ENCODE assay signal across 9 cellular contexts in genomic region chr10:30645340-30645827, GRCh38. TPM values are rescaled to one million over a fixed set of nuclear protein-coding genes. Genes with fewer than 3 reads are reported as not detected.
DNase-seq lines count a peak whose midpoint lies in the region; ATAC-seq and TF ChIP-seq lines count a peak whose summit lies in the region.
"Had no signal": no experiment of that assay in that cellular context is flagged by ENCODE, and none has a peak within 500 bp of the region (broad histone marks: within the 10 kb centered on the region; RNA-seq: fewer than 3 reads in every experiment).

No MANE protein-coding gene starts in this region.

- H3K27me3 ChIP-seq in left ventricle myocardium inferior (ENCODE audit: low read depth): no peaks in the 10 kb centered on the region
- H3K27me3 ChIP-seq in transverse colon: peaks cover 8% of the 10 kb centered on the region

- H3K27me3 Mint-ChIP-seq in WTC11 (ENCODE audit: low read depth): no peaks in the 10 kb centered on the region

- peaks cover 48% of the 10 kb centered on the region for H3K4me1 Mint-ChIP-seq in WTC11
- peaks cover 31% of the 10 kb centered on the region for H3K4me1 Mint-ChIP-seq in stimulated activated effector memory CD8-positive, alpha-beta T cell treated with anti-CD3 and anti-CD28 coated beads, Interleukin-12 subunit alpha, Interleukin-12 subunit beta, amount 100 ng/mL, for 72 hours

- H3K27ac ChIP-seq in left ventricle myocardium inferior (replicated peaks) (peak overlapping the region; percentile 80), transverse colon (no peak overlapping the region)

- intact Hi-C loops in left ventricle myocardium inferior (cut with micrococcal nuclease): no loop called here
- intact Hi-C loops in transverse colon (cut with DNase I; ENCODE audit: low total_unique reads): no loop called here

- no peaks in the 10 kb centered on the region for H3K9me3 Mint-ChIP-seq in WTC11
- no peaks in the 10 kb centered on the region for H3K9me3 Mint-ChIP-seq in stimulated activated effector memory CD8-positive, alpha-beta T cell treated with anti-CD3 and anti-CD28 coated beads, Interleukin-12 subunit alpha, Interleukin-12 subunit beta, amount 100 ng/mL, for 72 hours

- POLR2A ChIA-PET in WTC11 (lab: Charles Lee): no interaction called here

- H3K36me3 ChIP-seq in left ventricle myocardium inferior (no peaks in the 10 kb centered on the region), transverse colon (no peaks in the 10 kb centered on the region)
- H3K36me3 ChIP-seq: HAP-1 had no signal

- no peak for TF ChIP-seq EP300 in transverse colon (IDR thresholded peaks at IDR 0.05; ENCODE audit: low read depth)

- ATAC-seq in WTC11: peak; percentile 88
- ATAC-seq in stimulated activated effector memory CD8-positive, alpha-beta T cell treated with anti-CD3 and anti-CD28 coated beads, Interleukin-12 subunit alpha, Interleukin-12 subunit beta, amount 100 ng/mL, for 72 hours: peak; percentile 53

- TF ChIP-seq POLR2A in transverse colon (IDR thresholded peaks at IDR 0.05): no peak

- no peaks in the 10 kb centered on the region for H3K9me3 ChIP-seq in left ventricle myocardium inferior (replicated peaks)
- no peaks in the 10 kb centered on the region for H3K9me3 ChIP-seq in transverse colon
- H3K9me3 ChIP-seq: HAP-1 had no signal

- H3K27ac Mint-ChIP-seq in WTC11: no peak overlapping the region
- no peak overlapping the region for H3K27ac Mint-ChIP-seq in stimulated activated effector memory CD8-positive, alpha-beta T cell treated with anti-CD3 and anti-CD28 coated beads, Interleukin-12 subunit alpha, Interleukin-12 subunit beta, amount 100 ng/mL, for 72 hours

- in situ Hi-C loops in transverse colon (cut with MboI; ENCODE audit: low pct_ligation_motif_present in 1 of 4, low pct_unique_long_range_greater_than_20kb in 1 of 4, low sequenced_read_pairs in 3 of 4): no loop called here

- DNase-seq in activated T-cell treated with anti-CD3 and anti-CD28 coated beads for 48 hours (ENCODE audit: low read depth): peak; percentile 45
- DNase-seq in activated T-cell treated with anti-CD3 and anti-CD28 coated beads for 4 hours: no peak
- peak; percentile 35 for DNase-seq in WTC11 (ENCODE audit: low spot score)
- DNase-seq in left ventricle myocardium inferior: peak; percentile 38
- peak in 1 of 2 donors; percentile 46 for DNase-seq in stimulated activated effector memory CD8-positive, alpha-beta T cell treated with anti-CD3 and anti-CD28 coated beads, Interleukin-12 subunit alpha, Interleukin-12 subunit beta, amount 100 ng/mL, for 72 hours (ENCODE audit: low spot score in 2 of 2)
- DNase-seq in cortex of kidney (lab: John Stamatoyannopoulos, UW): no peak
- DNase-seq in activated gamma-delta T cell (lab: John Stamatoyannopoulos, UW): no peak
- no peak for DNase-seq in transverse colon

- TF ChIP-seq CTCF in WTC11 (IDR thresholded peaks at IDR 0.05) (no peak), left ventricle myocardium inferior (IDR thresholded peaks at IDR 0.05; ENCODE audit: borderline replicate concordance) (no peak), transverse colon (IDR thresholded peaks at IDR 0.05) (no peak)

- WGBS in transverse colon (ENCODE audit: low coverage in 1 of 2), 2 donors: 19% methylated on average over 13 of the region's 15 CpGs; no CpG with 5 or more reads in 1 of the 2 donors

- H3K4me3 ChIP-seq in left ventricle myocardium inferior: peak overlapping the region; percentile 38
- no peak overlapping the region for H3K4me3 ChIP-seq in transverse colon
- H3K4me3 ChIP-seq: HAP-1 had no signal

- CTCF ChIA-PET in WTC11 (lab: Charles Lee): interaction anchor here (0.7 to 1.5 kb wide), 2 partner anchors 25 to 42 kb away, joined by 3 to 6 read pairs; no protein-coding TSS in a partner anchor

- no peak overlapping the region; the same call in 1 of the 2 replicates for H3K4me3 Mint-ChIP-seq in WTC11
- H3K4me3 Mint-ChIP-seq in stimulated activated effector memory CD8-positive, alpha-beta T cell treated with anti-CD3 and anti-CD28 coated beads, Interleukin-12 subunit alpha, Interleukin-12 subunit beta, amount 100 ng/mL, for 72 hours: peak overlapping the region; percentile 41

- no peaks in the 10 kb centered on the region for H3K36me3 Mint-ChIP-seq in WTC11
- peaks cover 5% of the 10 kb centered on the region for H3K36me3 Mint-ChIP-seq in stimulated activated effector memory CD8-positive, alpha-beta T cell treated with anti-CD3 and anti-CD28 coated beads, Interleukin-12 subunit alpha, Interleukin-12 subunit beta, amount 100 ng/mL, for 72 hours

- H3K4me1 ChIP-seq in left ventricle myocardium inferior (peaks cover 46% of the 10 kb centered on the region), transverse colon (no peaks in the 10 kb centered on the region)

TF ChIP-seq in WTC11, 78 proteins besides CTCF, POLR2A, EP300 and RAD21:
- TF ChIP-seq PRDM15 (CRISPR knock-in tag; IDR thresholded peaks at IDR 0.05) (0 out of 2 replicates have a peak, but pooled peaks have one; percentile 12), EMX1 (CRISPR knock-in tag; IDR thresholded peaks at IDR 0.05) (no peak)

RNA-seq across cellular contexts. Expression of gene LYZL2, which starts 15.8 kb away (rescaled TPM):
- total RNA-seq in WTC11 (2021) (not detected in 3 replicates), left ventricle myocardium inferior (not detected), transverse colon (not detected)

Comparison
In these comparisons a context has a peak if more than half of its experiments do, and no peak if none do; other contexts are left out.
1. DNase-seq: peak in activated T-cell treated with anti-CD3 and anti-CD28 coated beads for 48 hours (single experiment), WTC11 (single experiment) and left ventricle myocardium inferior (single experiment); none in activated T-cell treated with anti-CD3 and anti-CD28 coated beads for 4 hours (single experiment), cortex of kidney (single experiment), activated gamma-delta T cell (single experiment) and transverse colon (single experiment).